ENCODE assay signal across 21 cellular contexts in the genomic region with DNA sequence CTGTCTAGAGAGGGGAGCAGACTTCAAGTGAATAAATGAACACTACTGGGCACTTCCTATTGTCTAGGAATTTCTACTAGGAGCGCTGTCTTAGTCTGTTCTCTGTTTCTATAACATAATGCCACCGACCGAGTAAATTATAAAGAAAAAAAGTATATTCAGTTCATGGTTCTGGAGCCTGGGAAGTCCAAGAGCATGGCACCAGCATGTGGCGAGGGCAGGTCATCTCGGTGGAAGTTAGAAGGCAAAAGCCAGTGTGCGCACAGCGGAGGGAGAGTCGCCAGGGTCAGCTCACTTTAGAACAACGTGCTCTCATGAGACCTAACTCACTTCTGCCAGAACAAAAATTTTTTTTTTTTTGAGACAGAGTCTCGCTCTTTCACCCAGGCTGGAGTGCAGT.
"Had no signal": no experiment of that assay in that cellular context is flagged by ENCODE, and none has a peak within 500 bp of the region (broad histone marks: within the 10 kb centered on the region; RNA-seq: fewer than 3 reads in every experiment).

No MANE protein-coding gene starts in this region.

- H3K36me3 Mint-ChIP-seq: activated naive CD4-positive, alpha-beta T cell treated with anti-CD3 and anti-CD28 coated beads, Interleukin-2, amount 50 U/mL, for 24 hours had no signal

- H3K9me3 ChIP-seq: adrenal gland, ascending aorta, left ventricle myocardium inferior, prostate gland, spleen, thoracic aorta had no signal

- H3K36me3 ChIP-seq: adrenal gland, ascending aorta, left ventricle myocardium inferior, prostate gland, spleen, thoracic aorta had no signal

- H3K9me3 Mint-ChIP-seq: activated naive CD4-positive, alpha-beta T cell treated with anti-CD3 and anti-CD28 coated beads, Interleukin-2, amount 50 U/mL, for 24 hours; activated T-cell treated with anti-CD3 and anti-CD28 coated beads, Interleukin-2, amount 50 U/mL, for 4 hours; T-helper 1 cell treated with Interleukin-12 subunit alpha and Interleukin-12 subunit beta and Interleukin-4 antibody, amounts not matched to agents 30 μg/mL and 1 μg/mL, for 36 hours had no signal

- H3K4me3 Mint-ChIP-seq: activated T-cell treated with anti-CD3 and anti-CD28 coated beads, Interleukin-2, amount 50 U/mL, for 4 hours had no signal

- H3K27me3 ChIP-seq: adrenal gland, ascending aorta had no signal

- H3K4me3 ChIP-seq: adrenal gland, ascending aorta, left ventricle myocardium inferior, prostate gland, spleen, thoracic aorta had no signal

- H3K4me1 ChIP-seq: prostate gland had no signal

- DNase-seq: activated CD4-positive, alpha-beta T cell treated with anti-CD3 and anti-CD28 coated beads for 4 hours; activated CD4-positive, alpha-beta T cell treated with anti-CD3 and anti-CD28 coated beads, Interleukin-2, amount 50 U/mL, for 48 hours; activated CD4-positive, CD25-positive, alpha-beta regulatory T cell; activated CD8-positive, alpha-beta memory T cell treated with anti-CD3 and anti-CD28 coated beads, Interleukin-2, amount 50 U/mL, for 48 hours; activated effector memory CD4-positive, alpha-beta T cell treated with Interleukin-2 at 50 U/mL for 16 hours; activated T-cell treated with anti-CD3 and anti-CD28 coated beads, Interleukin-2, amount 50 U/mL, for 4 hours; adrenal gland; central memory CD4-positive, alpha-beta T cell; effector memory CD4-positive, alpha-beta T cell; foreskin melanocyte; left ventricle myocardium inferior; midbrain; spleen; stimulated activated CD4-positive, alpha-beta T cell treated with anti-CD3 and anti-CD28 coated beads, Interleukin-4, amount 100 ng/mL, for 1 hour; stimulated activated naive CD4-positive, alpha-beta T cell had no signal

- H3K27ac Mint-ChIP-seq: T-helper 1 cell treated with Interleukin-12 subunit alpha and Interleukin-12 subunit beta and Interleukin-4 antibody, amounts not matched to agents 30 μg/mL and 1 μg/mL, for 36 hours had no signal

- ATAC-seq: activated T-cell treated with anti-CD3 and anti-CD28 coated beads, Interleukin-2, amount 50 U/mL, for 4 hours; esophagus mucosa had no signal
